In the genomic region with DNA sequence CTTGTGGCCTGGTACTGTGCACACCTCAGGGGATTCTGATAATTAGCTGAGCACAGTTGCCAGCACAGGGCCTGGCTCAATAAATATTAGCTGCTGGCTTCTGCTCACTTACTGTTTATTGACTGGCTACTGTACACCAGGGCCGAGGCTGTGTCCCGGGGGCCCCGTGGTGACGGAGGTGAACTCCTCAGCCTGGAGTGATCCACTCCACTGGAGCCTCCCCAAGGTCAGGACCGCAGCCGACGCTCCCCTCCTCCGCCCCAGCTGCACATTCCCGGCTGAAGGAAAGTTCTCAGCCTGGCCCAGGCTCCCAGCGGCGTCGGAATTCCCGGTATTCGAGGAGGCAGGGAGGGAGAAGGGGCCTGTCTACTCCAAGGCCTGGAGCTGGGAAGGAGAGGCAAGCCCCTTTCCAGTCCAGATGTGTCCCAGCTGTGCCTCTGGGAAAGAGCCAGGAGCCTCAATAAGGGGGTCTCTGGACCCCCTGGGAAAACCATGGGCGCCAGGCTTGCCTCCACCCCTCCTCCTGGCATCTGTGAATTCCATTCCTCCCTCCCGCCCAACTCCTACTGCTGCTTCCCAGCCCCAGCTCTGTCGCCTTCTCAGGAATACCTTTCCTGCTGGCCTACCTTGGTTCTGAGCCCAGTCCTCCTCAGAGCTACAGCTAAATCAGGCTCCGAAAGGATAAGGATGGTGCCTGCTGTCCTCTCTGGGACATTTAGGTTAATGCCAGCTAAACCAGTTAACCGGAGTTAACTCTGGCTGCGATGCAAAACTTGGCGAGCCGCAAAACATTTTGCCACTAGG, we compare ENCODE assay signal across 1 cellular context.
TF ChIP-seq lines count a peak whose summit lies in the region.

No MANE protein-coding gene starts in this region.

TF ChIP-seq in HepG2, 621 proteins besides CTCF, POLR2A, EP300 and RAD21 (continued from another document and continues in another):
- TF ChIP-seq, protein P1, sequence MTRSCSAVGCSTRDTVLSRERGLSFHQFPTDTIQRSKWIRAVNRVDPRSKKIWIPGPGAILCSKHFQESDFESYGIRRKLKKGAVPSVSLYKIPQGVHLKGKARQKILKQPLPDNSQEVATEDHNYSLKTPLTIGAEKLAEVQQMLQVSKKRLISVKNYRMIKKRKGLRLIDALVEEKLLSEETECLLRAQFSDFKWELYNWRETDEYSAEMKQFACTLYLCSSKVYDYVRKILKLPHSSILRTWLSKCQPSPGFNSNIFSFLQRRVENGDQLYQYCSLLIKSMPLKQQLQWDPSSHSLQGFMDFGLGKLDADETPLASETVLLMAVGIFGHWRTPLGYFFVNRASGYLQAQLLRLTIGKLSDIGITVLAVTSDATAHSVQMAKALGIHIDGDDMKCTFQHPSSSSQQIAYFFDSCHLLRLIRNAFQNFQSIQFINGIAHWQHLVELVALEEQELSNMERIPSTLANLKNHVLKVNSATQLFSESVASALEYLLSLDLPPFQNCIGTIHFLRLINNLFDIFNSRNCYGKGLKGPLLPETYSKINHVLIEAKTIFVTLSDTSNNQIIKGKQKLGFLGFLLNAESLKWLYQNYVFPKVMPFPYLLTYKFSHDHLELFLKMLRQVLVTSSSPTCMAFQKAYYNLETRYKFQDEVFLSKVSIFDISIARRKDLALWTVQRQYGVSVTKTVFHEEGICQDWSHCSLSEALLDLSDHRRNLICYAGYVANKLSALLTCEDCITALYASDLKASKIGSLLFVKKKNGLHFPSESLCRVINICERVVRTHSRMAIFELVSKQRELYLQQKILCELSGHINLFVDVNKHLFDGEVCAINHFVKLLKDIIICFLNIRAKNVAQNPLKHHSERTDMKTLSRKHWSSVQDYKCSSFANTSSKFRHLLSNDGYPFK (CRISPR knock-in tag; IDR thresholded peaks at IDR 0.05; ENCODE audit: borderline replicate concordance), result no peak
- no peak for TF ChIP-seq RFX1 (IDR thresholded peaks at IDR 0.05)
- TF ChIP-seq, protein P2, sequence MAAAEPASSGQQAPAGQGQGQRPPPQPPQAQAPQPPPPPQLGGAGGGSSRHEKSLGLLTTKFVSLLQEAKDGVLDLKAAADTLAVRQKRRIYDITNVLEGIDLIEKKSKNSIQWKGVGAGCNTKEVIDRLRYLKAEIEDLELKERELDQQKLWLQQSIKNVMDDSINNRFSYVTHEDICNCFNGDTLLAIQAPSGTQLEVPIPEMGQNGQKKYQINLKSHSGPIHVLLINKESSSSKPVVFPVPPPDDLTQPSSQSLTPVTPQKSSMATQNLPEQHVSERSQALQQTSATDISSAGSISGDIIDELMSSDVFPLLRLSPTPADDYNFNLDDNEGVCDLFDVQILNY (CRISPR knock-in tag; conservative IDR thresholded peaks at IDR 0.05), result no peak
- TF ChIP-seq ZNF558 (CRISPR knock-in tag; IDR thresholded peaks at IDR 0.05; ENCODE audit: borderline replicate concordance), result no peak
- no peak for TF ChIP-seq NR2F6 (IDR thresholded peaks at IDR 0.05)
- TF ChIP-seq NR2F6 (CRISPR knock-in tag; IDR thresholded peaks at IDR 0.05), result peak; percentile 23; the same call in 1 of the 2 replicates
- TF ChIP-seq ZNF337 (CRISPR knock-in tag; IDR thresholded peaks at IDR 0.05; ENCODE audit: borderline replicate concordance, low read depth), result no peak
- no peak for TF ChIP-seq RCOR2 (CRISPR knock-in tag; IDR thresholded peaks at IDR 0.05)
- TF ChIP-seq ZNF616 (CRISPR knock-in tag; IDR thresholded peaks at IDR 0.05; ENCODE audit: low read depth), result no peak
- no peak for TF ChIP-seq NFIC (IDR thresholded peaks at IDR 0.05; ENCODE audit: low read length)
- TF ChIP-seq ZNF878 (CRISPR knock-in tag; IDR thresholded peaks at IDR 0.05), result no peak
- no peak for TF ChIP-seq SMARCE1 (IDR thresholded peaks at IDR 0.05; ENCODE audit: borderline replicate concordance)
- no peak for TF ChIP-seq TOPORS (CRISPR knock-in tag; IDR thresholded peaks at IDR 0.05)
- TF ChIP-seq, protein P3, sequence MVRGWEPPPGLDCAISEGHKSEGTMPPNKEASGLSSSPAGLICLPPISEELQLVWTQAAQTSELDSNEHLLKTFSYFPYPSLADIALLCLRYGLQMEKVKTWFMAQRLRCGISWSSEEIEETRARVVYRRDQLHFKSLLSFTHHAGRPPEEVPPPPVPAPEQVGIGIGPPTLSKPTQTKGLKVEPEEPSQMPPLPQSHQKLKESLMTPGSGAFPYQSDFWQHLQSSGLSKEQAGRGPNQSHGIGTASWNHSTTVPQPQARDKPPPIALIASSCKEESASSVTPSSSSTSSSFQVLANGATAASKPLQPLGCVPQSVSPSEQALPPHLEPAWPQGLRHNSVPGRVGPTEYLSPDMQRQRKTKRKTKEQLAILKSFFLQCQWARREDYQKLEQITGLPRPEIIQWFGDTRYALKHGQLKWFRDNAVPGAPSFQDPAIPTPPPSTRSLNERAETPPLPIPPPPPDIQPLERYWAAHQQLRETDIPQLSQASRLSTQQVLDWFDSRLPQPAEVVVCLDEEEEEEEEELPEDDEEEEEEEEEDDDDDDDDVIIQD (CRISPR knock-in tag; IDR thresholded peaks at IDR 0.05; ENCODE audit: low read depth), result no peak
- TF ChIP-seq ZNF83 (CRISPR knock-in tag; IDR thresholded peaks at IDR 0.05; ENCODE audit: borderline replicate concordance), result no peak
- TF ChIP-seq ZNF766 (CRISPR knock-in tag; IDR thresholded peaks at IDR 0.05; ENCODE audit: borderline replicate concordance), result no peak
- TF ChIP-seq, protein P4, sequence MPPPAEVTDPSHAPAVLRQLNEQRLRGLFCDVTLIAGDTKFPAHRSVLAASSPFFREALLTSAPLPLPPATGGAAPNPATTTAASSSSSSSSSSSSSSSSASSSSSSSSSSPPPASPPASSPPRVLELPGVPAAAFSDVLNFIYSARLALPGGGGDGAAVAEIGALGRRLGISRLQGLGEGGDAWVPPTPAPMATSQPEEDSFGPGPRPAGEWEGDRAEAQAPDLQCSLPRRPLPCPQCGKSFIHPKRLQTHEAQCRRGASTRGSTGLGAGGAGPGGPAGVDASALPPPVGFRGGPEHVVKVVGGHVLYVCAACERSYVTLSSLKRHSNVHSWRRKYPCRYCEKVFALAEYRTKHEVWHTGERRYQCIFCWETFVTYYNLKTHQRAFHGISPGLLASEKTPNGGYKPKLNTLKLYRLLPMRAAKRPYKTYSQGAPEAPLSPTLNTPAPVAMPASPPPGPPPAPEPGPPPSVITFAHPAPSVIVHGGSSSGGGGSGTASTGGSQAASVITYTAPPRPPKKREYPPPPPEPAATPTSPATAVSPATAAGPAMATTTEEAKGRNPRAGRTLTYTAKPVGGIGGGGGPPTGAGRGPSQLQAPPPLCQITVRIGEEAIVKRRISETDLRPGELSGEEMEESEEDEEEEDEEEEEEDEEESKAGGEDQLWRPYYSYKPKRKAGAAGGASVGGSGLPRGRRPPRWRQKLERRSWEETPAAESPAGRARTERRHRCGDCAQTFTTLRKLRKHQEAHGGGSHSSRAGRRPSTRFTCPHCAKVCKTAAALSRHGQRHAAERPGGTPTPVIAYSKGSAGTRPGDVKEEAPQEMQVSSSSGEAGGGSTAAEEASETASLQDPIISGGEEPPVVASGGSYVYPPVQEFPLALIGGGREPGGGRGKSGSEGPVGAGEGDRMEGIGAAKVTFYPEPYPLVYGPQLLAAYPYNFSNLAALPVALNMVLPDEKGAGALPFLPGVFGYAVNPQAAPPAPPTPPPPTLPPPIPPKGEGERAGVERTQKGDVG (CRISPR knock-in tag; IDR thresholded peaks at IDR 0.05; ENCODE audit: borderline replicate concordance), result no peak
- TF ChIP-seq, protein P5, sequence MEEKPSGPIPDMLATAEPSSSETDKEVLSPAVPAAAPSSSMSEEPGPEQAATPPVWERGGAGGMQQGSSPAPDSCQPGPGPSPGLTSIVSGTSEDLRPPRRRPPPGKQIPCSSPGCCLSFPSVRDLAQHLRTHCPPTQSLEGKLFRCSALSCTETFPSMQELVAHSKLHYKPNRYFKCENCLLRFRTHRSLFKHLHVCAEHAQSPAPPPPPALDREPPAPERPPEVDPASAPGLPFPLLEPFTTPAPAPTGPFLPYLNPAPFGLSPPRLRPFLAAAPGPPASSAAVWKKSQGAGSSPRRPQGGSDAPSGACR (CRISPR knock-in tag; IDR thresholded peaks at IDR 0.05), result no peak
- TF ChIP-seq, protein P6, sequence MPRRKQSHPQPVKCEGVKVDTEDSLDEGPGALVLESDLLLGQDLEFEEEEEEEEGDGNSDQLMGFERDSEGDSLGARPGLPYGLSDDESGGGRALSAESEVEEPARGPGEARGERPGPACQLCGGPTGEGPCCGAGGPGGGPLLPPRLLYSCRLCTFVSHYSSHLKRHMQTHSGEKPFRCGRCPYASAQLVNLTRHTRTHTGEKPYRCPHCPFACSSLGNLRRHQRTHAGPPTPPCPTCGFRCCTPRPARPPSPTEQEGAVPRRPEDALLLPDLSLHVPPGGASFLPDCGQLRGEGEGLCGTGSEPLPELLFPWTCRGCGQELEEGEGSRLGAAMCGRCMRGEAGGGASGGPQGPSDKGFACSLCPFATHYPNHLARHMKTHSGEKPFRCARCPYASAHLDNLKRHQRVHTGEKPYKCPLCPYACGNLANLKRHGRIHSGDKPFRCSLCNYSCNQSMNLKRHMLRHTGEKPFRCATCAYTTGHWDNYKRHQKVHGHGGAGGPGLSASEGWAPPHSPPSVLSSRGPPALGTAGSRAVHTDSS (CRISPR knock-in tag; conservative IDR thresholded peaks at IDR 0.05), result no peak
- TF ChIP-seq FOSL2 (CRISPR knock-in tag; IDR thresholded peaks at IDR 0.05), result peak; percentile 17; the same call in 1 of the 2 replicates
- TF ChIP-seq ZNF263 (CRISPR knock-in tag; IDR thresholded peaks at IDR 0.05), result peak; percentile 91
- no peak for TF ChIP-seq SYNCRIP (IDR thresholded peaks at IDR 0.05; ENCODE audit: insufficient read depth, low read depth, low read length)
- no peak for TF ChIP-seq TAF1 (CRISPR knock-in tag; IDR thresholded peaks at IDR 0.05)
- 0 out of 2 replicates have a peak, but pooled peaks have one; percentile 65 for TF ChIP-seq ZMYM2 (CRISPR knock-in tag; IDR thresholded peaks at IDR 0.05)
- TF ChIP-seq ZFY (CRISPR knock-in tag; IDR thresholded peaks at IDR 0.05), result peak; percentile 54
- no peak for TF ChIP-seq HNRNPUL1 (IDR thresholded peaks at IDR 0.05; ENCODE audit: low read depth, low read length)
- no peak for TF ChIP-seq NFIB (CRISPR knock-in tag; IDR thresholded peaks at IDR 0.05; ENCODE audit: borderline replicate concordance)
- no peak for TF ChIP-seq CBFB (CRISPR knock-in tag; IDR thresholded peaks at IDR 0.05)
- TF ChIP-seq, protein P7, sequence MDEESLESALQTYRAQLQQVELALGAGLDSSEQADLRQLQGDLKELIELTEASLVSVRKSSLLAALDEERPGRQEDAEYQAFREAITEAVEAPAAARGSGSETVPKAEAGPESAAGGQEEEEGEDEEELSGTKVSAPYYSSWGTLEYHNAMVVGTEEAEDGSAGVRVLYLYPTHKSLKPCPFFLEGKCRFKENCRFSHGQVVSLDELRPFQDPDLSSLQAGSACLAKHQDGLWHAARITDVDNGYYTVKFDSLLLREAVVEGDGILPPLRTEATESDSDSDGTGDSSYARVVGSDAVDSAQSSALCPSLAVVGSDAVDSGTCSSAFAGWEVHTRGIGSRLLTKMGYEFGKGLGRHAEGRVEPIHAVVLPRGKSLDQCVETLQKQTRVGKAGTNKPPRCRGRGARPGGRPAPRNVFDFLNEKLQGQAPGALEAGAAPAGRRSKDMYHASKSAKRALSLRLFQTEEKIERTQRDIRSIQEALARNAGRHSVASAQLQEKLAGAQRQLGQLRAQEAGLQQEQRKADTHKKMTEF (CRISPR knock-in tag; IDR thresholded peaks at IDR 0.05), result peak; percentile 70; the same call in 1 of the 2 replicates
- no peak for TF ChIP-seq RBM22 (optimal IDR thresholded peaks at IDR 0.05; ENCODE audit: low read length)
- TF ChIP-seq ZFP36L1 (CRISPR knock-in tag; IDR thresholded peaks at IDR 0.05), result no peak
- TF ChIP-seq SNRNP70 (IDR thresholded peaks at IDR 0.05; ENCODE audit: low read depth, low read length), result no peak
- no peak for TF ChIP-seq ZBTB38 (CRISPR knock-in tag; IDR thresholded peaks at IDR 0.05)
- TF ChIP-seq, protein P8, sequence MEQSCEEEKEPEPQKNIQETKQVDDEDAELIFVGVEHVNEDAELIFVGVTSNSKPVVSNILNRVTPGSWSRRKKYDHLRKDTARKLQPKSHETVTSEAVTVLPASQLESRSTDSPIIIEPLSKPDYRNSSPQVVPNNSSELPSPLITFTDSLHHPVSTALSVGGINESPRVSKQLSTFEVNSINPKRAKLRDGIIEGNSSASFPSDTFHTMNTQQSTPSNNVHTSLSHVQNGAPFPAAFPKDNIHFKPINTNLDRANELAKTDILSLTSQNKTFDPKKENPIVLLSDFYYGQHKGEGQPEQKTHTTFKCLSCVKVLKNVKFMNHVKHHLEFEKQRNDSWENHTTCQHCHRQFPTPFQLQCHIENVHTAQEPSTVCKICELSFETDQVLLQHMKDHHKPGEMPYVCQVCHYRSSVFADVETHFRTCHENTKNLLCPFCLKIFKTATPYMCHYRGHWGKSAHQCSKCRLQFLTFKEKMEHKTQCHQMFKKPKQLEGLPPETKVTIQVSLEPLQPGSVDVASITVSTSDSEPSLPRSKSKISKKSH (CRISPR knock-in tag; IDR thresholded peaks at IDR 0.05; ENCODE audit: borderline replicate concordance), result no peak
- TF ChIP-seq GATA4 (IDR thresholded peaks at IDR 0.05; ENCODE audit: borderline replicate concordance, low read depth), result no peak
- no peak for TF ChIP-seq ZC3H4 (CRISPR knock-in tag; IDR thresholded peaks at IDR 0.05; ENCODE audit: borderline replicate concordance)
- 0 out of 2 replicates have a peak, but pooled peaks have one; percentile 47 for TF ChIP-seq NAIF1 (CRISPR knock-in tag; IDR thresholded peaks at IDR 0.05; ENCODE audit: borderline replicate concordance)
- no peak for TF ChIP-seq ATM (IDR thresholded peaks at IDR 0.05; ENCODE audit: borderline replicate concordance)
- TF ChIP-seq, protein P9, sequence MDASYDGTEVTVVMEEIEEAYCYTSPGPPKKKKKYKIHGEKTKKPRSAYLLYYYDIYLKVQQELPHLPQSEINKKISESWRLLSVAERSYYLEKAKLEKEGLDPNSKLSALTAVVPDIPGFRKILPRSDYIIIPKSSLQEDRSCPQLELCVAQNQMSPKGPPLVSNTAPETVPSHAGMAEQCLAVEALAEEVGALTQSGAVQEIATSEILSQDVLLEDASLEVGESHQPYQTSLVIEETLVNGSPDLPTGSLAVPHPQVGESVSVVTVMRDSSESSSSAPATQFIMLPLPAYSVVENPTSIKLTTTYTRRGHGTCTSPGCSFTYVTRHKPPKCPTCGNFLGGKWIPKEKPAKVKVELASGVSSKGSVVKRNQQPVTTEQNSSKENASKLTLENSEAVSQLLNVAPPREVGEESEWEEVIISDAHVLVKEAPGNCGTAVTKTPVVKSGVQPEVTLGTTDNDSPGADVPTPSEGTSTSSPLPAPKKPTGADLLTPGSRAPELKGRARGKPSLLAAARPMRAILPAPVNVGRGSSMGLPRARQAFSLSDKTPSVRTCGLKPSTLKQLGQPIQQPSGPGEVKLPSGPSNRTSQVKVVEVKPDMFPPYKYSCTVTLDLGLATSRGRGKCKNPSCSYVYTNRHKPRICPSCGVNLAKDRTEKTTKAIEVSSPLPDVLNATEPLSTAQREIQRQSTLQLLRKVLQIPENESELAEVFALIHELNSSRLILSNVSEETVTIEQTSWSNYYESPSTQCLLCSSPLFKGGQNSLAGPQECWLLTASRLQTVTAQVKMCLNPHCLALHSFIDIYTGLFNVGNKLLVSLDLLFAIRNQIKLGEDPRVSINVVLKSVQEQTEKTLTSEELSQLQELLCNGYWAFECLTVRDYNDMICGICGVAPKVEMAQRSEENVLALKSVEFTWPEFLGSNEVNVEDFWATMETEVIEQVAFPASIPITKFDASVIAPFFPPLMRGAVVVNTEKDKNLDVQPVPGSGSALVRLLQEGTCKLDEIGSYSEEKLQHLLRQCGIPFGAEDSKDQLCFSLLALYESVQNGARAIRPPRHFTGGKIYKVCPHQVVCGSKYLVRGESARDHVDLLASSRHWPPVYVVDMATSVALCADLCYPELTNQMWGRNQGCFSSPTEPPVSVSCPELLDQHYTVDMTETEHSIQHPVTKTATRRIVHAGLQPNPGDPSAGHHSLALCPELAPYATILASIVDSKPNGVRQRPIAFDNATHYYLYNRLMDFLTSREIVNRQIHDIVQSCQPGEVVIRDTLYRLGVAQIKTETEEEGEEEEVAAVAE (CRISPR knock-in tag; IDR thresholded peaks at IDR 0.05; ENCODE audit: borderline replicate concordance), result no peak
